20 cellular contexts compared by ENCODE assay signal in the genomic region with DNA sequence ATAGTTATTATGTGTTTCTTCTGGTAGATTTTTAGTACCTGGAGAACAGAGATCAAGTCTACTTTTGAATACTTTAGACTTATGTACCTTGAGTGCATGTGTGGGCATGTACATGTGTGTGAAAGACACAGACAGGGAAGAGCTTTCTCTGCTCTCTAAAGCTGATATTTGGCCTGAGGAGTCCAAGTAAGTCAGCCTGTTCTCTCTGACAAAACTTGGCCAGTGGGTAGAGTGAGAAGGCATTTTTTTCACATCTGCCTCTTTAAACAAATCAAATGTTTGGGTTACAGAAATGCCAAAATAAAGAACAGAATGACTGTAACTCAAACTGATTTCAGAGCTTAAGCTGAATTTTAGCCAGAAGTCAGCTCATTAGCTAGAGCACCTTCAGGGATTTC.
DNase-seq lines count a peak whose midpoint lies in the region; FAIRE-seq and TF ChIP-seq lines count a peak whose summit lies in the region.
"Had no signal": no experiment of that assay in that cellular context is flagged by ENCODE, and none has a peak within 500 bp of the region (broad histone marks: within the 10 kb centered on the region; RNA-seq: fewer than 3 reads in every experiment).

No MANE protein-coding gene starts in this region.

- H3K27ac ChIP-seq in breast epithelium (peak overlapping the region in 1 of 2 donors; percentile 3), keratinocyte (ENCODE audit: control insufficient read depth, insufficient read depth, low read length) (peak overlapping the region; percentile 49), endodermal cell (ENCODE audit: low read depth, low read length) (no peak overlapping the region)
- H3K27ac ChIP-seq: C4-2B, SJCRH30, upper lobe of right lung, VCaP had no signal

- CTCF ChIA-PET in MCF 10A (lab: Yijun Ruan, JAX): no interaction called here

- H3K9ac ChIP-seq in keratinocyte (ENCODE audit: control insufficient read depth, extremely low read depth, insufficient read depth, low read length) (peak overlapping the region; percentile 3), endodermal cell (ENCODE audit: extremely low read depth, low read length, poor library complexity, severe bottlenecking) (no peak overlapping the region)

- no peaks in the 10 kb centered on the region for H3K9me1 ChIP-seq in keratinocyte (ENCODE audit: control insufficient read depth, extremely low read depth, insufficient read depth, low read length)

- DNase-seq in MCF 10A (ENCODE audit: unreplicated experiment) (no peak), breast epithelium (ENCODE audit: low spot score in 2 of 2) (no peak), dedifferentiated amniotic fluid mesenchymal stem cell (ENCODE audit: extremely low spot score) (peak; percentile 57), keratinocyte (ENCODE audit: low read depth, low spot score) (no peak), DMS79 treated with DMSO at 0.1 percent for 48 hours (lab: John Stamatoyannopoulos, UW) (no peak), endodermal cell (no peak), NCI-H1105 treated with DMSO at 0.1 percent for 48 hours (lab: John Stamatoyannopoulos, UW) (no peak), immature natural killer cell (no peak)
- DNase-seq: amniotic stem cell, hippocampal formation, NCI-H1930, SJCRH30, T-helper 2 cell, upper lobe of right lung had no signal

- H3K36me3 Mint-ChIP-seq in MCF 10A (ENCODE audit: insufficient read depth, unreplicated experiment) (no peaks in the 10 kb centered on the region), endodermal cell (ENCODE audit: low read depth) (no peaks in the 10 kb centered on the region), immature natural killer cell (no peaks in the 10 kb centered on the region)

- H3K4me1 ChIP-seq in breast epithelium (no peaks in the 10 kb centered on the region), keratinocyte (ENCODE audit: control insufficient read depth, extremely low read depth, insufficient read depth, low read length) (peaks cover 17% of the 10 kb centered on the region), endodermal cell (ENCODE audit: control insufficient read depth, insufficient read depth, low read length) (no peaks in the 10 kb centered on the region)
- H3K4me1 ChIP-seq: SJCRH30, upper lobe of right lung had no signal

- POLR2A ChIA-PET in MCF 10A (lab: Yijun Ruan, JAX): interaction anchor here (0.7 kb wide), 1 partner anchor 16 kb away, joined by 3 read pairs; no protein-coding TSS in a partner anchor

- H4K20me1 ChIP-seq in keratinocyte (ENCODE audit: control insufficient read depth, extremely low read depth, insufficient read depth, low read length): no peaks in the 10 kb centered on the region

- no peak overlapping the region for H3K4me3 Mint-ChIP-seq in MCF 10A (ENCODE audit: unreplicated experiment)
- no peak overlapping the region for H3K4me3 Mint-ChIP-seq in endodermal cell
- no peak overlapping the region for H3K4me3 Mint-ChIP-seq in immature natural killer cell
- H3K4me3 Mint-ChIP-seq: central memory CD8-positive, alpha-beta T cell; GM23338 had no signal

- no peak for TF ChIP-seq CTCF in MCF 10A (IDR thresholded peaks at IDR 0.05; ENCODE audit: unreplicated experiment)
- no peak for TF ChIP-seq CTCF in breast epithelium (IDR thresholded peaks at IDR 0.05)
- TF ChIP-seq CTCF in keratinocyte (optimal IDR thresholded peaks at IDR 0.05 in 1 of 3, IDR thresholded peaks at IDR 0.05 in 1 of 3, conservative IDR thresholded peaks at IDR 0.05 in 1 of 3; ENCODE audit: extremely low read depth in 1 of 3, insufficient read depth in 2 of 3, low read length in 3 of 3): no peak
- TF ChIP-seq CTCF in endodermal cell (conservative IDR thresholded peaks at IDR 0.05): no peak

- H3K4me2 ChIP-seq in keratinocyte (ENCODE audit: control insufficient read depth, extremely low read depth, insufficient read depth, low read depth, low read length): peak overlapping the region; percentile 63
- H3K4me2 ChIP-seq: GM23338 had no signal

- BruUV-seq in MCF 10A (replicated peaks; lab: Mats Ljungman, UMichigan): no TSS peak

- dilution Hi-C loops in keratinocyte (cut with MboI; ENCODE audit: extremely low pct_ligation_motif_present, low sequenced_read_pairs): no loop called here

- H3K4me1 Mint-ChIP-seq in MCF 10A (ENCODE audit: insufficient read depth, unreplicated experiment) (peaks cover 14% of the 10 kb centered on the region), endodermal cell (peaks cover 9% of the 10 kb centered on the region), immature natural killer cell (no peaks in the 10 kb centered on the region)
- H3K4me1 Mint-ChIP-seq: central memory CD8-positive, alpha-beta T cell; GM23338 had no signal

- peak overlapping the region; percentile 11 for H2AFZ ChIP-seq in keratinocyte (ENCODE audit: control insufficient read depth, low read length)
- H2AFZ ChIP-seq: GM23338 had no signal

- FAIRE-seq in keratinocyte (lab: Jason Lieb, UNC): peak; percentile 83
- FAIRE-seq: A204.1, islet of Langerhans had no signal

- no peak for TF ChIP-seq POLR2A in breast epithelium (IDR thresholded peaks at IDR 0.05)

- H3K79me2 ChIP-seq in keratinocyte (ENCODE audit: control insufficient read depth, insufficient read depth, low read length): no peaks in the 10 kb centered on the region

- H3K27me3 ChIP-seq in breast epithelium (no peaks in the 10 kb centered on the region), keratinocyte (ENCODE audit: control insufficient read depth, extremely low read depth, insufficient read depth, low read length) (no peaks in the 10 kb centered on the region), endodermal cell (ENCODE audit: control insufficient read depth, insufficient read depth, low read length, poor library complexity, severe bottlenecking) (no peaks in the 10 kb centered on the region)
- H3K27me3 ChIP-seq: SJCRH30, upper lobe of right lung had no signal

- intact Hi-C loops in MCF 10A (cut with micrococcal nuclease) (no loop called here), breast epithelium (cut with DNase I; ENCODE audit: low total_unique reads) (no loop called here)

- no peak overlapping the region for H3K4me3 ChIP-seq in breast epithelium
- H3K4me3 ChIP-seq in keratinocyte (ENCODE audit: control insufficient read depth in 2 of 3, extremely low read depth in 1 of 3, insufficient read depth in 2 of 3, low read depth in 1 of 3, low read length in 3 of 3): no peak overlapping the region
- no peak overlapping the region for H3K4me3 ChIP-seq in endodermal cell (ENCODE audit: low read length)
- H3K4me3 ChIP-seq: GM23338, SJCRH30, upper lobe of right lung had no signal

- H3K36me3 ChIP-seq in breast epithelium (no peaks in the 10 kb centered on the region), keratinocyte (ENCODE audit: control insufficient read depth in 2 of 2, extremely low read depth in 1 of 2, insufficient read depth in 2 of 2, low read length in 2 of 2) (no peaks in the 10 kb centered on the region), endodermal cell (ENCODE audit: control insufficient read depth, insufficient read depth, low read length) (no peaks in the 10 kb centered on the region)
- H3K36me3 ChIP-seq: SJCRH30, upper lobe of right lung had no signal

- H3K27ac Mint-ChIP-seq in MCF 10A (ENCODE audit: low read depth, unreplicated experiment) (peak overlapping the region; percentile 75), endodermal cell (no peak overlapping the region), immature natural killer cell (no peak overlapping the region)
- H3K27ac Mint-ChIP-seq: GM23338 had no signal

- H3K9me3 ChIP-seq in breast epithelium (peaks cover 0 to 8% of the 10 kb centered on the region in 2 donors), keratinocyte (ENCODE audit: control insufficient read depth, low read depth, low read length) (peaks cover 2% of the 10 kb centered on the region), endodermal cell (ENCODE audit: control insufficient read depth, low read length) (peaks cover 8% of the 10 kb centered on the region)
- H3K9me3 ChIP-seq: SJCRH30, upper lobe of right lung had no signal

- peaks cover 11% of the 10 kb centered on the region for H3K9me3 Mint-ChIP-seq in MCF 10A (ENCODE audit: unreplicated experiment)
- H3K9me3 Mint-ChIP-seq in endodermal cell: peaks cover 9% of the 10 kb centered on the region
- no peaks in the 10 kb centered on the region for H3K9me3 Mint-ChIP-seq in immature natural killer cell

- H3K27me3 Mint-ChIP-seq in MCF 10A (ENCODE audit: insufficient read depth, unreplicated experiment) (no peaks in the 10 kb centered on the region), endodermal cell (ENCODE audit: insufficient read depth) (peaks cover 9% of the 10 kb centered on the region), immature natural killer cell (ENCODE audit: low read depth in 3 of 3) (no peaks in the 10 kb centered on the region)
